24 cellular contexts compared by ENCODE assay signal in genomic region chr21:23217597-23217996, GRCh38.
DNase-seq lines count a peak whose midpoint lies in the region; FAIRE-seq and TF ChIP-seq lines count a peak whose summit lies in the region.
"Had no signal": no experiment of that assay in that cellular context is flagged by ENCODE, and none has a peak within 500 bp of the region (broad histone marks: within the 10 kb centered on the region; RNA-seq: fewer than 3 reads in every experiment).

No MANE protein-coding gene starts in this region.

- H3K36me3 ChIP-seq in endothelial cell of umbilical vein (ENCODE audit: control insufficient read depth in 2 of 2, extremely low read depth in 1 of 2, insufficient read depth in 2 of 2, low read length in 2 of 2), result no peaks in the 10 kb centered on the region

- BruUV-seq in endothelial cell of umbilical vein (replicated peaks; lab: Mats Ljungman, UMichigan), result no TSS peak

- H3K4me3 ChIP-seq in endothelial cell of umbilical vein (replicated peaks in 1 of 3; ENCODE audit: insufficient read depth in 1 of 3, low read depth in 1 of 3, low read length in 3 of 3), result no peak overlapping the region
- H3K4me3 ChIP-seq: SK-N-MC had no signal

- POLR2A ChIA-PET in endothelial cell of umbilical vein (lab: Charles Lee), result no interaction called here

- no peaks in the 10 kb centered on the region for H3K79me2 ChIP-seq in endothelial cell of umbilical vein (ENCODE audit: control insufficient read depth, insufficient read depth, low read length)

- H3K27me3 ChIP-seq in endothelial cell of umbilical vein (ENCODE audit: control insufficient read depth in 2 of 2, insufficient read depth in 2 of 2, low read length in 2 of 2), result no peaks in the 10 kb centered on the region

- peak; percentile 74 for FAIRE-seq in endothelial cell of umbilical vein (lab: Jason Lieb, UNC)

- peak overlapping the region; percentile 51 for H2AFZ ChIP-seq in endothelial cell of umbilical vein (ENCODE audit: low read depth, low read length)

- no peaks in the 10 kb centered on the region for H4K20me1 ChIP-seq in endothelial cell of umbilical vein (replicated peaks; ENCODE audit: control insufficient read depth, extremely low read depth, insufficient read depth, low read length)

- H3K9ac ChIP-seq in endothelial cell of umbilical vein (replicated peaks; ENCODE audit: extremely low read depth, insufficient read depth, low read length), result no peak overlapping the region

- intact Hi-C loops in endothelial cell of umbilical vein (cut with micrococcal nuclease), result loop anchor here (5.0 kb wide), 1 partner anchor 55 kb away; no protein-coding TSS in a partner anchor

- no peaks in the 10 kb centered on the region for H3K9me1 ChIP-seq in endothelial cell of umbilical vein (replicated peaks; ENCODE audit: control insufficient read depth, extremely low read depth, insufficient read depth, low read length)

- H3K9me3 ChIP-seq in endothelial cell of umbilical vein (replicated peaks; ENCODE audit: control insufficient read depth, insufficient read depth, low read length), result no peaks in the 10 kb centered on the region

- CTCF ChIA-PET in endothelial cell of umbilical vein (lab: Charles Lee), result no interaction called here

- H3K4me2 ChIP-seq in endothelial cell of umbilical vein (ENCODE audit: insufficient read depth, low read length), result peak overlapping the region; percentile 31

- no peak for TF ChIP-seq POLR2A in endothelial cell of umbilical vein (IDR thresholded peaks at IDR 0.05; ENCODE audit: low read depth, low read length)

- peak overlapping the region; percentile 23 for H3K27ac ChIP-seq in endothelial cell of umbilical vein (ENCODE audit: insufficient read depth, low read depth, low read length)
- H3K27ac ChIP-seq: SK-N-MC had no signal

- DNase-seq in NCI-H446 treated with DMSO at 0.1 percent for 48 hours (lab: John Stamatoyannopoulos, UW), result peak; percentile 20
- no peak for DNase-seq in NCI-H446 (lab: John Stamatoyannopoulos, UW)
- peak; percentile 68 for DNase-seq in NCI-H69 (lab: John Stamatoyannopoulos, UW)
- DNase-seq in endothelial cell of umbilical vein (ENCODE audit: low read depth, low spot score), result peak; percentile 42
- DNase-seq in NCI-H1417 treated with DMSO at 0.1 percent for 48 hours (lab: John Stamatoyannopoulos, UW), result no peak
- no peak for DNase-seq in mesenteric fat pad (ENCODE audit: low spot score)
- DNase-seq in NCI-H2029 treated with DMSO at 0.1 percent for 48 hours (lab: John Stamatoyannopoulos, UW), result no peak
- no peak for DNase-seq in NCI-H187 treated with DMSO at 0.1 percent for 48 hours (lab: John Stamatoyannopoulos, UW)
- DNase-seq: 8988T; AML-193; C1 segment of cervical spinal cord; Calu3; CD8-positive, alpha-beta T cell; GF-D8; MV-4-11; NCI-H1105 treated with DMSO at 0.1 percent for 48 hours; NCI-H1694 treated with DMSO at 0.1 percent for 48 hours; NCI-H2107; NCI-H2227 treated with DMSO at 0.1 percent for 48 hours; NCI-H524; OCI-M1; Right ventricle myocardium superior; T-helper 2 cell had no signal

- TF ChIP-seq CTCF in endothelial cell of umbilical vein (IDR thresholded peaks at IDR 0.05; ENCODE audit: extremely low read depth in 1 of 2, insufficient read depth in 1 of 2, low read depth in 1 of 2, low read length in 2 of 2), result no peak

- H3K4me1 ChIP-seq in endothelial cell of umbilical vein (ENCODE audit: control insufficient read depth, extremely low read depth, insufficient read depth, low read length), result peaks cover 3% of the 10 kb centered on the region

- dilution Hi-C loops in endothelial cell of umbilical vein (cut with MboI; ENCODE audit: extremely low pct_ligation_motif_present, low sequenced_read_pairs), result no loop called here

TF ChIP-seq in endothelial cell of umbilical vein, 7 proteins besides CTCF, POLR2A, EP300 and RAD21:
- TF ChIP-seq FOS (IDR thresholded peaks at IDR 0.05; ENCODE audit: borderline replicate concordance, insufficient read depth, low read length) (peak; percentile 65), POLR2AphosphoS5 (IDR thresholded peaks at IDR 0.05; ENCODE audit: insufficient read depth, low read depth, low read length) (peak; percentile 19), GATA2 (IDR thresholded peaks at IDR 0.05; ENCODE audit: insufficient read depth, insufficient read length, low read depth, low read length) (no peak)

Comparison
In these comparisons a context has a peak if more than half of its experiments do, and no peak if none do; other contexts are left out.
1. DNase-seq: peak in NCI-H446 treated with DMSO at 0.1 percent for 48 hours (single experiment), NCI-H69 (single experiment) and endothelial cell of umbilical vein (single experiment); none in NCI-H446 (0 of 2), NCI-H1417 treated with DMSO at 0.1 percent for 48 hours (single experiment), mesenteric fat pad (single experiment), NCI-H2029 treated with DMSO at 0.1 percent for 48 hours (single experiment) and NCI-H187 treated with DMSO at 0.1 percent for 48 hours (single experiment).